22 cellular contexts compared by ENCODE assay signal in genomic region chr17:8488491-8488890, GRCh38. TPM values are rescaled to one million over a fixed set of nuclear protein-coding genes. Genes with fewer than 3 reads are reported as not detected.
DNase-seq lines count a peak whose midpoint lies in the region; ATAC-seq, FAIRE-seq and TF ChIP-seq lines count a peak whose summit lies in the region.
"Had no signal": no experiment of that assay in that cellular context is flagged by ENCODE, and none has a peak within 500 bp of the region (broad histone marks: within the 10 kb centered on the region; RNA-seq: fewer than 3 reads in every experiment).

No MANE protein-coding gene starts in this region.

- no peak overlapping the region for H3K4me3 ChIP-seq in A549
- H3K4me3 ChIP-seq in IMR-90 (ENCODE audit: insufficient read depth, low read depth, low read length), result no peak overlapping the region
- H3K4me3 ChIP-seq in fibroblast of lung (replicated peaks in 1 of 4; ENCODE audit: control extremely low read depth in 1 of 4, insufficient read depth in 1 of 4, low read depth in 3 of 4, low read length in 4 of 4), result no peak overlapping the region
- H3K4me3 ChIP-seq: PC-9, stomach had no signal

- intact Hi-C loops in IMR-90 (cut with micrococcal nuclease), result loop anchor here (5.0 kb wide), 1 partner anchor 46 kb away; no protein-coding TSS in a partner anchor

- H3K9me1 ChIP-seq in IMR-90 (ENCODE audit: insufficient read depth, low read length), result peaks cover 7% of the 10 kb centered on the region

- H3K27me3 ChIP-seq in IMR-90 (ENCODE audit: control insufficient read depth, insufficient read depth, low read length) (no peaks in the 10 kb centered on the region), fibroblast of lung (ENCODE audit: control insufficient read depth, insufficient read depth, low read length) (no peaks in the 10 kb centered on the region)
- H3K27me3 ChIP-seq: stomach had no signal

- H2BK120ac ChIP-seq in IMR-90 (ENCODE audit: low read depth, low read length), result no peak overlapping the region

- 0 out of 2 replicates have a peak overlapping the region, but pooled peaks have one; percentile 7 for H3K56ac ChIP-seq in IMR-90 (ENCODE audit: extremely low read depth, insufficient read depth, low read length)

- H2BK5ac ChIP-seq in IMR-90 (ENCODE audit: low read depth, low read length, poor library complexity, severe bottlenecking), result peak overlapping the region; percentile 30

- no peak overlapping the region for H3K23ac ChIP-seq in IMR-90 (ENCODE audit: low read depth, low read length)

- peak overlapping the region; percentile 74 for H3K27ac Mint-ChIP-seq in progenitor cell of endocrine pancreas
- H3K27ac Mint-ChIP-seq: activated CD4-positive, alpha-beta T cell treated with anti-CD3 and anti-CD28 coated beads for 36 hours; activated naive CD4-positive, alpha-beta T cell treated with anti-CD3 and anti-CD28 coated beads, Interleukin-2, amount 50 U/mL, for 24 hours had no signal

- H3K36me3 Mint-ChIP-seq in progenitor cell of endocrine pancreas (ENCODE audit: insufficient read depth), result peaks cover 56% of the 10 kb centered on the region

- FAIRE-seq in A549 (lab: Jason Lieb, UNC), result no peak
- FAIRE-seq: colon, H1 had no signal

- 0 out of 2 replicates have a peak overlapping the region, but pooled peaks have one; percentile 8 for H2BK20ac ChIP-seq in IMR-90 (ENCODE audit: low read depth, low read length)

- no peak overlapping the region for H3K4me2 ChIP-seq in A549
- H3K4me2 ChIP-seq in IMR-90 (ENCODE audit: low read depth, low read length), result no peak overlapping the region
- no peak overlapping the region for H3K4me2 ChIP-seq in fibroblast of lung (ENCODE audit: extremely low read depth, insufficient read depth, low read length)
- H3K4me2 ChIP-seq: PC-9 had no signal

- TF ChIP-seq POLR2A in A549 (IDR thresholded peaks at IDR 0.05; ENCODE audit: low read length) (no peak), IMR-90 (IDR thresholded peaks at IDR 0.05; ENCODE audit: low read depth, low read length) (no peak)

- peak overlapping the region; percentile 70; the same call in 1 of the 2 replicates for H2AK5ac ChIP-seq in IMR-90 (ENCODE audit: low read depth, low read length)

- no peak overlapping the region for H4K91ac ChIP-seq in IMR-90 (ENCODE audit: insufficient read depth, low read depth, low read length)

- H3K14ac ChIP-seq in IMR-90 (replicated peaks; ENCODE audit: low read depth, low read length), result no peak overlapping the region

- H3K9me3 Mint-ChIP-seq in progenitor cell of endocrine pancreas (ENCODE audit: low read depth), result peaks cover 11% of the 10 kb centered on the region
- H3K9me3 Mint-ChIP-seq: activated naive CD4-positive, alpha-beta T cell treated with anti-CD3 and anti-CD28 coated beads, Interleukin-2, amount 50 U/mL, for 24 hours had no signal

- 90% methylated on average over 6 of the region's 6 CpGs for WGBS in A549 (ENCODE audit: missing lambda C conversion rate)
- 93% methylated on average over 2 of the region's 6 CpGs; no CpG with 5 or more reads in 1 of the 2 experiments for WGBS in IMR-90 (ENCODE audit: extremely low coverage in 2 of 2, insufficient read length in 1 of 2), 2 experiments

- H2AK9ac ChIP-seq in IMR-90 (replicated peaks; ENCODE audit: low read depth, low read length, poor library complexity), result peak overlapping the region; percentile 7

- in situ Hi-C loops in IMR-90 (cut with MboI; ENCODE audit: low sequenced_read_pairs), result no loop called here

- H3K9ac ChIP-seq in IMR-90 (ENCODE audit: low read depth, low read length), result no peak overlapping the region
- no peak overlapping the region for H3K9ac ChIP-seq in fibroblast of lung (ENCODE audit: insufficient read depth, low read length)

- no peak overlapping the region for H3K27ac ChIP-seq in A549
- H3K27ac ChIP-seq in IMR-90 (ENCODE audit: insufficient read depth, low read length), result peak overlapping the region; percentile 73
- peak overlapping the region; percentile 75 for H3K27ac ChIP-seq in fibroblast of lung (ENCODE audit: insufficient read depth, low read length)
- H3K27ac ChIP-seq: PC-9 had no signal

- CTCF ChIA-PET in A549 (lab: Yijun Ruan, JAX), result interaction anchor here (1.3 to 1.6 kb wide), 2 partner anchors 79 to 87 kb away, joined by 3 read pairs; no protein-coding TSS in a partner anchor
- CTCF ChIA-PET in IMR-90 (lab: Yijun Ruan, JAX), result no interaction called here

- TF ChIP-seq EP300 in A549 (IDR thresholded peaks at IDR 0.05), result no peak

- TF ChIP-seq CTCF in A549 (IDR thresholded peaks at IDR 0.05), result no peak
- TF ChIP-seq CTCF in IMR-90 (conservative IDR thresholded peaks at IDR 0.05; ENCODE audit: low read depth, low read length), result no peak
- no peak for TF ChIP-seq CTCF in fibroblast of lung (conservative IDR thresholded peaks at IDR 0.05 in 1 of 2, IDR thresholded peaks at IDR 0.05 in 1 of 2; ENCODE audit: low read depth in 1 of 2, low read length in 2 of 2)
- no peak for TF ChIP-seq CTCF in progenitor cell of endocrine pancreas (IDR thresholded peaks at IDR 0.05; ENCODE audit: unreplicated experiment)

- H3K36me3 ChIP-seq in IMR-90 (ENCODE audit: control insufficient read depth, insufficient read depth, low read length), result peaks cover 57% of the 10 kb centered on the region
- H3K36me3 ChIP-seq in fibroblast of lung (ENCODE audit: control insufficient read depth, insufficient read depth, low read length), result peaks cover 12% of the 10 kb centered on the region

- H4K20me1 ChIP-seq in IMR-90 (ENCODE audit: insufficient read depth, low read length) (0 out of 2 replicates have a peak, but pooled peaks cover 5% of the 10 kb centered on the region), fibroblast of lung (ENCODE audit: control insufficient read depth, extremely low read depth, insufficient read depth, low read length) (no peaks in the 10 kb centered on the region)

- H3K4me1 ChIP-seq in A549 (no peaks in the 10 kb centered on the region), IMR-90 (ENCODE audit: control insufficient read depth, insufficient read depth, low read length) (peaks cover 2% of the 10 kb centered on the region; the same call in 1 of the 2 replicates), fibroblast of lung (ENCODE audit: control insufficient read depth, extremely low read depth, insufficient read depth, low read length) (peaks cover 3% of the 10 kb centered on the region)
- H3K4me1 ChIP-seq: stomach had no signal

- no peaks in the 10 kb centered on the region for H3K4me1 Mint-ChIP-seq in progenitor cell of endocrine pancreas (ENCODE audit: low read depth)
- H3K4me1 Mint-ChIP-seq: activated CD4-positive, alpha-beta T cell treated with anti-CD3 and anti-CD28 coated beads for 36 hours; activated naive CD4-positive, alpha-beta T cell treated with anti-CD3 and anti-CD28 coated beads, Interleukin-2, amount 50 U/mL, for 24 hours; CD14-positive monocyte; endodermal cell had no signal

- H2BK15ac ChIP-seq in IMR-90 (ENCODE audit: low read depth, low read length), result no peak overlapping the region

- no peak overlapping the region for H3K4me3 Mint-ChIP-seq in progenitor cell of endocrine pancreas (ENCODE audit: low read depth)
- H3K4me3 Mint-ChIP-seq: activated CD4-positive, alpha-beta T cell treated with anti-CD3 and anti-CD28 coated beads for 36 hours; activated naive CD4-positive, alpha-beta T cell treated with anti-CD3 and anti-CD28 coated beads, Interleukin-2, amount 50 U/mL, for 24 hours; CD14-positive monocyte; endodermal cell had no signal

- no peak overlapping the region for H4K5ac ChIP-seq in IMR-90 (ENCODE audit: low read depth, low read length)

- peak overlapping the region; percentile 17; the same call in 1 of the 2 replicates for H3K18ac ChIP-seq in IMR-90 (ENCODE audit: low read depth, low read length)

- DNase-seq in A549 (ENCODE audit: low read depth in 1 of 2, low spot score in 1 of 2), result no peak
- no peak for DNase-seq in IMR-90
- DNase-seq in fibroblast of lung (ENCODE audit: low read depth in 2 of 2), result no peak
- DNase-seq in progenitor cell of endocrine pancreas (ENCODE audit: low spot score, unreplicated experiment), result no peak
- no peak for DNase-seq in NCI-H1092 (lab: John Stamatoyannopoulos, UW)
- DNase-seq in occipital lobe (lab: John Stamatoyannopoulos, UW), result no peak
- DNase-seq in kidney glomerular epithelial cell (lab: John Stamatoyannopoulos, UW), result no peak
- DNase-seq: activated CD4-positive, alpha-beta T cell treated with anti-CD3 and anti-CD28 coated beads for 36 hours; endodermal cell; NCI-H1417 treated with DMSO at 0.1 percent for 48 hours; NCI-H2107; NCI-H510A treated with DMSO at 0.1 percent for 48 hours; PC-9; SIG-M5; stimulated activated CD4-positive, alpha-beta T cell treated with anti-CD3 and anti-CD28 coated beads, Interleukin-12 subunit alpha, Interleukin-12 subunit beta, amount 100 ng/mL, for 4 hours; stomach; T-helper 1 cell had no signal

- dilution Hi-C loops in IMR-90 (cut with HindIII; ENCODE audit: low sequenced_read_pairs, unreplicated experiment), result no loop called here

- H3K4ac ChIP-seq in IMR-90 (ENCODE audit: low read depth, low read length), result peak overlapping the region; percentile 31

- TF ChIP-seq RAD21 in A549 (conservative IDR thresholded peaks at IDR 0.05 in 1 of 2, IDR thresholded peaks at IDR 0.05 in 1 of 2) (no peak), IMR-90 (IDR thresholded peaks at IDR 0.05; ENCODE audit: low read length) (no peak)

- no peaks in the 10 kb centered on the region for H3K79me2 ChIP-seq in fibroblast of lung (ENCODE audit: control insufficient read depth, insufficient read depth, low read length)

- H3K27me3 Mint-ChIP-seq in progenitor cell of endocrine pancreas, result no peaks in the 10 kb centered on the region
- H3K27me3 Mint-ChIP-seq: activated CD4-positive, alpha-beta T cell treated with anti-CD3 and anti-CD28 coated beads for 36 hours; activated naive CD4-positive, alpha-beta T cell treated with anti-CD3 and anti-CD28 coated beads, Interleukin-2, amount 50 U/mL, for 24 hours had no signal

- H3K79me1 ChIP-seq in IMR-90 (ENCODE audit: low read depth in 1 of 2, low read length in 2 of 2), result peaks cover 3 to 17% of the 10 kb centered on the region in 2 experiments; a peak in 3 of 4 replicates

- BruUV-seq in IMR-90 (replicated peaks; lab: Mats Ljungman, UMichigan), result no TSS peak

- H2AFZ ChIP-seq in IMR-90 (replicated peaks; ENCODE audit: low read length, poor library complexity) (no peak overlapping the region), fibroblast of lung (ENCODE audit: low read length) (no peak overlapping the region)
- H2AFZ ChIP-seq: PC-9 had no signal

- H4K8ac ChIP-seq in IMR-90 (ENCODE audit: low read depth in 2 of 2, low read length in 2 of 2), result no peak overlapping the region

- H3K9me3 ChIP-seq in A549 (peaks cover 8% of the 10 kb centered on the region; the same call in 1 of the 3 replicates), IMR-90 (ENCODE audit: control insufficient read depth, insufficient read depth, low read length) (no peaks in the 10 kb centered on the region), fibroblast of lung (ENCODE audit: control insufficient read depth, insufficient read depth, low read depth, low read length) (no peaks in the 10 kb centered on the region)

- POLR2A ChIA-PET in A549 (lab: Yijun Ruan, JAX) (no interaction called here), IMR-90 (lab: Charles Lee; ENCODE audit: unreplicated experiment) (no interaction called here)

- peak; percentile 9 to 49; a peak in 4 of 6 replicates for ATAC-seq in A549
- ATAC-seq in IMR-90 (ENCODE audit: low read depth), result no peak; the same call in 1 of the 2 replicates
- no peak for ATAC-seq in GM21381 (IDR thresholded peaks at IDR 0.05; ENCODE audit: unreplicated experiment)
- ATAC-seq: activated CD4-positive, alpha-beta T cell treated with anti-CD3 and anti-CD28 coated beads for 36 hours had no signal

RNA-seq across cellular contexts. Expression of gene NDEL1, which starts 52.8 kb away (rescaled TPM):
- polyA plus RNA-seq in A549 (2011; rRNA removed), result 71.0 and 91.0 TPM in 2 replicates
- polyA plus RNA-seq in A549 (2012; cell fraction: cytosol; rRNA removed), result 55.0 and 65.1 TPM in 2 replicates
- polyA plus RNA-seq in A549 (2012; cell fraction: nucleus; rRNA removed), result 115 and 146 TPM in 2 replicates
- 50.7 to 53.3 TPM (median 51.5 TPM) in 3 replicates for polyA plus RNA-seq in A549 (2017; fragmentation: RNase III; extraction: RNeasy Plus Mini Kit Qiagen cat#74134 plus additional on column Dnase treatment)
- polyA minus RNA-seq in A549 (2011; rRNA and poly(A)+ RNA removed), result 44.7 and 52.2 TPM in 2 replicates
- total RNA-seq in IMR-90 (2012; rRNA removed), result 28.9 and 40.3 TPM in 2 replicates
- 95.6 and 97.7 TPM in 2 replicates for polyA plus RNA-seq in IMR-90 (2012; rRNA removed)
- 53.9 and 88.1 TPM in 2 replicates for polyA plus RNA-seq in IMR-90 (2012; cell fraction: cytosol; rRNA removed)
- polyA plus RNA-seq in IMR-90 (2012; cell fraction: nucleus; rRNA removed; ENCODE audit: low replicate concordance), result 152 and 190 TPM in 2 replicates
- total RNA-seq in fibroblast of lung, result 34.9 and 45.4 TPM in 2 replicates
- 67.3 and 88.6 TPM in 2 replicates for polyA plus RNA-seq in fibroblast of lung
- 39.3 and 52.2 TPM in 2 replicates for polyA plus RNA-seq in fibroblast of lung (2012)
- polyA minus RNA-seq in fibroblast of lung (ENCODE audit: low replicate concordance), result 30.5 and 37.9 TPM in 2 replicates
- 30.5 and 40.5 TPM in 2 replicates for total RNA-seq in progenitor cell of endocrine pancreas
- 47.7 TPM for total RNA-seq in occipital lobe

Comparison
In these comparisons a context has a peak if more than half of its experiments do, and no peak if none do; other contexts are left out.
1. ATAC-seq: peak in A549 (2 of 2); none in IMR-90 (single experiment) and GM21381 (single experiment).
2. H3K27ac ChIP-seq: peak in IMR-90 (single experiment) and fibroblast of lung (single experiment); none in A549 (0 of 2).